Comparison of ENCODE assay signal across 8 cellular contexts in the genomic region with DNA sequence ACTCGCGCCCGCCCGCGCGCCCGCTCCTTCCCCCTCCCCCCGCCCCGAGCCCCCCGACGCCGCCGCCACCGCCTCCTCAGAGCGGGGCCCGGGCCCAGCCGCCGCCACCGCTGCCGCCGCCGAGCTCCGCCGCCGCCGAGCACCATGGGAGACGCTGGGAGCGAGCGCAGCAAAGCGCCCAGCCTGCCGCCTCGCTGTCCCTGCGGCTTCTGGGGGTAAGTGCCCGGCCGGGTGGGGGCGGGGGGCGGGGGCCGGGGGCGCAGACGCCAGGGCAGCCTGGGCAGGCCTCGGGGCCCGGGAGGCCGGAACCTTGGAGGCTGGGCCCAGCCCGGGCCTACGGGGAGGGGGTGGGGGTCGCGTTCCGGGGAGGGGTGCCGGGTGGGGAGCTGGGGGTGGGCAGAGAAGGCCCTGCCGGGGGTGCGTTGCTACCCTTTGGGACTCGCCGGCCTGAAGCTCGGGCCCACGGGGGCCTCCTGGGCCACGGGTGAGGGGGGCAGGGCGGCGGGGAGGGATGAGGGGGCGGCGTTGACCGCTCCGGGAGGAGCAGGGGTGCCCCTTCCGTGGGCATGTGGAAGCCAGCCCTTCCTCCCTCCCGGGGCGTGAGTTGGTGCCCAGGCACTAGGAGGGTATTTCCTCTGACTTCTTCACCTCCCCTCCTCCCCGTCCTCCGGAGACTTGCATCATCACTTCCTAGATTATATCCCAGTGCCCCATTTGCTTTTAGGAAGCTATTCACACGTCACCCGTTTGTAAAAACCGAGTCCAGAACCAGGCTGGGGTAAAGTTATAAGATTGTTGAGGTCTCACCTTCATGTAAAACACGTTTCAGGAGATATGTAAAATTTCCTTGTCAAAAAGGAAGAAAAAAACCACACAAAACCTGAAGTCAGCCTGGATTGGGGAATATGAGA. TPM values are rescaled to one million over a fixed set of nuclear protein-coding genes. Genes with fewer than 3 reads are reported as not detected.
A peak's percentile ranks its signal among the peaks of the same experiment; 100 is the strongest.
DNase-seq lines count a peak whose midpoint lies in the region; ATAC-seq and TF ChIP-seq lines count a peak whose summit lies in the region.

No MANE protein-coding gene starts in this region.

- H3K27ac Mint-ChIP-seq in activated naive CD4-positive, alpha-beta T cell treated with anti-CD3 and anti-CD28 coated beads, Interleukin-2, amount 50 U/mL, for 24 hours = peak overlapping the region; percentile 93
- H3K27ac Mint-ChIP-seq in glutamatergic neuron (ENCODE audit: unreplicated experiment) = peak overlapping the region; percentile 90
- H3K27ac Mint-ChIP-seq in osteocyte (ENCODE audit: unreplicated experiment) = peak overlapping the region; percentile 99

- H3K27ac ChIP-seq in SK-N-MC (peak overlapping the region; percentile 4; the same call in 1 of the 2 replicates), transverse colon (peak overlapping the region; percentile 95 to 99 (median 97))

- peaks cover 2% of the 10 kb centered on the region for H3K36me3 Mint-ChIP-seq in activated naive CD4-positive, alpha-beta T cell treated with anti-CD3 and anti-CD28 coated beads, Interleukin-2, amount 50 U/mL, for 24 hours
- H3K36me3 Mint-ChIP-seq in glutamatergic neuron (ENCODE audit: unreplicated experiment) = no peaks in the 10 kb centered on the region
- H3K36me3 Mint-ChIP-seq in osteocyte (ENCODE audit: unreplicated experiment) = no peaks in the 10 kb centered on the region

- no peaks in the 10 kb centered on the region for H3K27me3 Mint-ChIP-seq in activated naive CD4-positive, alpha-beta T cell treated with anti-CD3 and anti-CD28 coated beads, Interleukin-2, amount 50 U/mL, for 24 hours
- H3K27me3 Mint-ChIP-seq in glutamatergic neuron (ENCODE audit: unreplicated experiment) (peaks cover 6% of the 10 kb centered on the region), osteocyte (ENCODE audit: unreplicated experiment) (no peaks in the 10 kb centered on the region)

- no peaks in the 10 kb centered on the region for H3K9me3 Mint-ChIP-seq in activated naive CD4-positive, alpha-beta T cell treated with anti-CD3 and anti-CD28 coated beads, Interleukin-2, amount 50 U/mL, for 24 hours
- H3K9me3 Mint-ChIP-seq in glutamatergic neuron (ENCODE audit: unreplicated experiment) (peaks cover 7% of the 10 kb centered on the region), osteocyte (ENCODE audit: unreplicated experiment) (no peaks in the 10 kb centered on the region)

- WGBS in transverse colon (ENCODE audit: low coverage in 1 of 2), 2 donors = 0% methylated on average over 31 of the region's 71 CpGs; no CpG with 5 or more reads in 1 of the 2 donors

- no peak for TF ChIP-seq EP300 in transverse colon (IDR thresholded peaks at IDR 0.05; ENCODE audit: low read depth)

- peak overlapping the region; percentile 87 for H3K4me3 Mint-ChIP-seq in activated naive CD4-positive, alpha-beta T cell treated with anti-CD3 and anti-CD28 coated beads, Interleukin-2, amount 50 U/mL, for 24 hours
- H3K4me3 Mint-ChIP-seq in glutamatergic neuron (ENCODE audit: unreplicated experiment) = peak overlapping the region; percentile 93
- H3K4me3 Mint-ChIP-seq in osteocyte (ENCODE audit: unreplicated experiment) = peak overlapping the region; percentile 91

- peak overlapping the region; percentile 89 for H3K9ac ChIP-seq in SK-N-MC (ENCODE audit: insufficient read length)

- no peaks in the 10 kb centered on the region; the same call in 1 of the 2 replicates for H3K36me3 ChIP-seq in SK-N-MC (ENCODE audit: insufficient read depth, low read length)
- H3K36me3 ChIP-seq in transverse colon = no peaks in the 10 kb centered on the region

- peak; percentile 87 for DNase-seq in CD1c-positive myeloid dendritic cell (ENCODE audit: extremely low spot score)
- DNase-seq in SK-N-MC (ENCODE audit: low read depth, low spot score) = no peak
- DNase-seq in glutamatergic neuron = peak; percentile 50
- peak; percentile 85 for DNase-seq in osteocyte (ENCODE audit: extremely low spot score, unreplicated experiment)
- peak; percentile 42 for DNase-seq in transverse colon

- H3K4me1 ChIP-seq in transverse colon = peaks cover 32 to 58% (median 51%) of the 10 kb centered on the region in 4 donors

- in situ Hi-C loops in transverse colon (cut with MboI; ENCODE audit: low pct_ligation_motif_present in 1 of 4, low pct_unique_long_range_greater_than_20kb in 1 of 4, low sequenced_read_pairs in 3 of 4) = no loop called here

- H3K4me1 Mint-ChIP-seq in activated naive CD4-positive, alpha-beta T cell treated with anti-CD3 and anti-CD28 coated beads, Interleukin-2, amount 50 U/mL, for 24 hours = peaks cover 66% of the 10 kb centered on the region
- H3K4me1 Mint-ChIP-seq in glutamatergic neuron (ENCODE audit: low read depth, unreplicated experiment) (peaks cover 40% of the 10 kb centered on the region), osteocyte (ENCODE audit: unreplicated experiment) (peaks cover 54% of the 10 kb centered on the region)

- H3K27me3 ChIP-seq in transverse colon = no peaks in the 10 kb centered on the region

- peak overlapping the region; percentile 83 for H3K4me3 ChIP-seq in SK-N-MC
- H3K4me3 ChIP-seq in transverse colon = peak overlapping the region; percentile 76 to 99 (median 92)

- intact Hi-C loops in transverse colon (cut with DNase I; ENCODE audit: low total_unique reads) = loop anchor here (10.0 kb wide), 1 partner anchor 45 kb away; no protein-coding TSS in a partner anchor

- TF ChIP-seq POLR2A in transverse colon (IDR thresholded peaks at IDR 0.05) = no peak

- ATAC-seq in HG02870 (IDR thresholded peaks at IDR 0.05; ENCODE audit: unreplicated experiment) (peak; percentile 1), HG03565 (IDR thresholded peaks at IDR 0.05; ENCODE audit: unreplicated experiment) (no peak)

- TF ChIP-seq CTCF in glutamatergic neuron (IDR thresholded peaks at IDR 0.05; ENCODE audit: partially characterized antibody, unreplicated experiment) (no peak), osteocyte (IDR thresholded peaks at IDR 0.05) (no peak), transverse colon (IDR thresholded peaks at IDR 0.05) (no peak)

- H3K9me3 ChIP-seq in SK-N-MC (ENCODE audit: low read depth, low read length) (no peaks in the 10 kb centered on the region), transverse colon (no peaks in the 10 kb centered on the region)

RNA-seq across cellular contexts. Expression of a gene that starts 0.5 kb away (rescaled TPM):
- 115 TPM for total RNA-seq in glutamatergic neuron (ENCODE audit: unreplicated experiment)
- 84.4 and 89.8 TPM in 2 replicates for total RNA-seq in osteocyte
- 10 to 100 TPM; 20.5 to 83.4 (median 36.5) TPM for total RNA-seq in transverse colon
